Comparison of ENCODE assay signal across 14 cellular contexts in the genomic region with DNA sequence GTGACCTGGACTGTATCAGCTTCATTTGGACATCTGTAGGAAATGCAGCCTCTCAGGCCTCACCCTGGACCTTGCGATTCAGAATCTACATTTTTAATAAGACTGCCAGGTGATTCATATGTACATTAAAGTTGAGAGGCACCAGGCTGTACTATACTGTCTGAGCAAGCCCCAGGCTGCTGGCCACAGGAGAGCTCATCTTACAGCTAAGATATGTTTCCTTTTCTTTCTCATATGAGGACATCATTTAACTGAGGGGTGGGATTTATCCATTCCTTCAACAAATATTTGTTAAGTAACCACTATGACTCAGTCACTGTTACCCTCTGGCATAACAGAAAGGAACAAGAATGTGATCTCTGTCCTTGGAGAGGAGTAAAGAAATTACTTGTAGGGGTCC.
"Had no signal": no experiment of that assay in that cellular context is flagged by ENCODE, and none has a peak within 500 bp of the region (broad histone marks: within the 10 kb centered on the region; RNA-seq: fewer than 3 reads in every experiment).

No MANE protein-coding gene starts in this region.

- H3K27me3 ChIP-seq: cardiac muscle cell, sigmoid colon, thyroid gland, uterus had no signal

- H3K4me3 ChIP-seq: cardiac muscle cell, sigmoid colon, thyroid gland, uterus had no signal

- ATAC-seq: T-helper 17 cell had no signal

- DNase-seq: activated CD4-positive, alpha-beta T cell treated with anti-CD3 and anti-CD28 coated beads, Interleukin-2, amount 50 U/mL, for 1 hour; activated CD4-positive, CD25-positive, alpha-beta regulatory T cell; activated naive CD4-positive, alpha-beta T cell treated with anti-CD3 and anti-CD28 coated beads, Interleukin-2, amount 10 ng/mL, durations not matched to agents 7 days and 5 days; amniotic stem cell; foreskin melanocyte; head of caudate nucleus; sigmoid colon; stimulated activated CD4-positive, alpha-beta T cell treated with anti-CD3 and anti-CD28 coated beads, Interleukin-2, amount 100 ng/mL, for 48 hours; T-helper 17 cell; thyroid gland; uterus had no signal

- H3K4me1 ChIP-seq: sigmoid colon, thyroid gland, uterus had no signal

- H3K27me3 Mint-ChIP-seq: activated naive CD4-positive, alpha-beta T cell treated with anti-CD3 and anti-CD28 coated beads, Interleukin-2, amount 10 ng/mL, durations not matched to agents 7 days and 5 days had no signal

- H3K9me3 Mint-ChIP-seq: activated naive CD4-positive, alpha-beta T cell treated with anti-CD3 and anti-CD28 coated beads, Interleukin-2, amount 10 ng/mL, durations not matched to agents 7 days and 5 days; activated T-helper 2 cell treated with anti-CD3 and anti-CD28 coated beads, Interferon-gamma antibody, Interleukin-2, Interleukin-4, amounts not matched to agents 10 μg/mL and 5 μg/mL and 100 μg/mL, durations not matched to agents 14 hours and 24 hours and 36 hours; natural killer cell treated with Interleukin-12 subunit alpha and Interleukin-12 subunit beta and Interleukin-15 and Interleukin-18, amount 100 ng/mL, for 72 hours had no signal

- H3K36me3 ChIP-seq: cardiac muscle cell, sigmoid colon, thyroid gland, uterus had no signal

- H3K4me3 Mint-ChIP-seq: activated naive CD4-positive, alpha-beta T cell treated with anti-CD3 and anti-CD28 coated beads, Interleukin-2, amount 10 ng/mL, durations not matched to agents 7 days and 5 days; natural killer cell treated with Interleukin-12 subunit alpha and Interleukin-12 subunit beta and Interleukin-15 and Interleukin-18, amount 100 ng/mL, for 72 hours; T-helper 17 cell had no signal

- H3K36me3 Mint-ChIP-seq: activated naive CD4-positive, alpha-beta T cell treated with anti-CD3 and anti-CD28 coated beads, Interleukin-2, amount 10 ng/mL, durations not matched to agents 7 days and 5 days; natural killer cell treated with Interleukin-12 subunit alpha and Interleukin-12 subunit beta and Interleukin-15 and Interleukin-18, amount 100 ng/mL, for 72 hours had no signal

- H3K9me3 ChIP-seq: sigmoid colon, thyroid gland, uterus had no signal

- H3K4me1 Mint-ChIP-seq: activated naive CD4-positive, alpha-beta T cell treated with anti-CD3 and anti-CD28 coated beads, Interleukin-2, amount 10 ng/mL, durations not matched to agents 7 days and 5 days had no signal

- H3K27ac ChIP-seq: cardiac muscle cell, sigmoid colon, thyroid gland, uterus had no signal

- H3K27ac Mint-ChIP-seq: activated naive CD4-positive, alpha-beta T cell treated with anti-CD3 and anti-CD28 coated beads, Interleukin-2, amount 10 ng/mL, durations not matched to agents 7 days and 5 days; activated T-helper 2 cell treated with anti-CD3 and anti-CD28 coated beads, Interferon-gamma antibody, Interleukin-2, Interleukin-4, amounts not matched to agents 10 μg/mL and 5 μg/mL and 100 μg/mL, durations not matched to agents 14 hours and 24 hours and 36 hours; natural killer cell treated with Interleukin-12 subunit alpha and Interleukin-12 subunit beta and Interleukin-15 and Interleukin-18, amount 100 ng/mL, for 72 hours; T-helper 17 cell had no signal
